Comparison of ENCODE assay signal across 23 cellular contexts in genomic region chr6:34418367-34418766, GRCh38. TPM values are rescaled to one million over a fixed set of nuclear protein-coding genes. Genes with fewer than 3 reads are reported as not detected.
DNase-seq lines count a peak whose midpoint lies in the region; ATAC-seq and TF ChIP-seq lines count a peak whose summit lies in the region.
"Had no signal": no experiment of that assay in that cellular context is flagged by ENCODE, and none has a peak within 500 bp of the region (broad histone marks: within the 10 kb centered on the region; RNA-seq: fewer than 3 reads in every experiment).

No MANE protein-coding gene starts in this region.

- peaks cover 10 to 21% of the 10 kb centered on the region in 2 donors for H3K4me1 Mint-ChIP-seq in natural killer cell
- peaks cover 9 to 12% of the 10 kb centered on the region in 2 donors for H3K4me1 Mint-ChIP-seq in natural killer cell treated with Interleukin-12 subunit alpha and Interleukin-12 subunit beta and Interleukin-15 and Interleukin-18, amount 100 ng/mL, for 72 hours (ENCODE audit: low read depth in 2 of 2)
- H3K4me1 Mint-ChIP-seq in stimulated activated naive B cell treated with anti-CD40 and anti-IgM and Interleukin-4, amounts not matched to agents 10 μg/mL and 1 μg/mL and 100 μg/mL, for 72 hours, result peaks cover 17 to 46% of the 10 kb centered on the region in 2 donors

- no peaks in the 10 kb centered on the region for H3K9me3 Mint-ChIP-seq in natural killer cell
- no peaks in the 10 kb centered on the region for H3K9me3 Mint-ChIP-seq in natural killer cell treated with Interleukin-12 subunit alpha and Interleukin-12 subunit beta and Interleukin-15 and Interleukin-18, amount 100 ng/mL, for 72 hours
- H3K9me3 Mint-ChIP-seq in stimulated activated naive B cell treated with anti-CD40 and anti-IgM and Interleukin-4, amounts not matched to agents 10 μg/mL and 1 μg/mL and 100 μg/mL, for 72 hours, result no peaks in the 10 kb centered on the region
- H3K9me3 Mint-ChIP-seq: nephron had no signal

- ATAC-seq in natural killer cell (no peak), GM21447 (IDR thresholded peaks at IDR 0.05; ENCODE audit: unreplicated experiment) (no peak), GM21825 (IDR thresholded peaks at IDR 0.05; ENCODE audit: unreplicated experiment) (no peak)
- ATAC-seq in natural killer cell treated with Interleukin-12 subunit alpha and Interleukin-12 subunit beta and Interleukin-15 and Interleukin-18, amount 100 ng/mL, for 72 hours, result no peak
- no peak for ATAC-seq in stimulated activated naive B cell treated with anti-CD40 and anti-IgM and Interleukin-4, amounts not matched to agents 10 μg/mL and 1 μg/mL and 100 μg/mL, for 72 hours (replicated peaks)
- ATAC-seq: activated CD4-positive, CD25-positive, alpha-beta regulatory T cell treated with anti-CD3 and anti-CD28 coated beads, Interleukin-2, amount 50 U/mL, for 24 hours had no signal

- intact Hi-C loops in natural killer cell (cut with micrococcal nuclease), result no loop called here

- no peak for TF ChIP-seq CTCF in natural killer cell (IDR thresholded peaks at IDR 0.05)

- H3K27ac Mint-ChIP-seq in natural killer cell, result peak overlapping the region; percentile 7 to 29
- no peak overlapping the region for H3K27ac Mint-ChIP-seq in natural killer cell treated with Interleukin-12 subunit alpha and Interleukin-12 subunit beta and Interleukin-15 and Interleukin-18, amount 100 ng/mL, for 72 hours
- peak overlapping the region; percentile 63 for H3K27ac Mint-ChIP-seq in stimulated activated naive B cell treated with anti-CD40 and anti-IgM and Interleukin-4, amounts not matched to agents 10 μg/mL and 1 μg/mL and 100 μg/mL, for 72 hours
- H3K27ac Mint-ChIP-seq: nephron had no signal

- H3K4me3 Mint-ChIP-seq in natural killer cell, result no peak overlapping the region
- no peak overlapping the region for H3K4me3 Mint-ChIP-seq in natural killer cell treated with Interleukin-12 subunit alpha and Interleukin-12 subunit beta and Interleukin-15 and Interleukin-18, amount 100 ng/mL, for 72 hours
- H3K4me3 Mint-ChIP-seq in stimulated activated naive B cell treated with anti-CD40 and anti-IgM and Interleukin-4, amounts not matched to agents 10 μg/mL and 1 μg/mL and 100 μg/mL, for 72 hours, result no peak overlapping the region
- H3K4me3 Mint-ChIP-seq: nephron had no signal

- no peak for DNase-seq in natural killer cell
- no peak for DNase-seq in natural killer cell treated with Interleukin-12 subunit alpha and Interleukin-12 subunit beta and Interleukin-15 and Interleukin-18, amount 100 ng/mL, for 72 hours (ENCODE audit: low spot score)
- peak; percentile 9 for DNase-seq in cerebellar cortex (ENCODE audit: low spot score)
- no peak for DNase-seq in stimulated activated naive B cell treated with anti-CD40 and anti-IgM and Interleukin-4, amounts not matched to agents 10 μg/mL and 1 μg/mL and 100 μg/mL, for 72 hours
- no peak for DNase-seq in HuH-7.5 (ENCODE audit: low spot score)
- DNase-seq: IMR-90, mesendoderm, MM.1S, NCI-H1436 treated with DMSO at 0.1 percent for 48 hours, NCI-H2171 treated with DMSO at 0.1 percent for 48 hours, NCI-H526, posterior cingulate gyrus, stomach, T-helper 9 cell, trophoblast cell had no signal

- H3K27me3 Mint-ChIP-seq in natural killer cell (ENCODE audit: low read depth in 2 of 2), result no peaks in the 10 kb centered on the region
- no peaks in the 10 kb centered on the region for H3K27me3 Mint-ChIP-seq in natural killer cell treated with Interleukin-12 subunit alpha and Interleukin-12 subunit beta and Interleukin-15 and Interleukin-18, amount 100 ng/mL, for 72 hours
- H3K27me3 Mint-ChIP-seq in stimulated activated naive B cell treated with anti-CD40 and anti-IgM and Interleukin-4, amounts not matched to agents 10 μg/mL and 1 μg/mL and 100 μg/mL, for 72 hours, result no peaks in the 10 kb centered on the region

- H3K36me3 Mint-ChIP-seq in natural killer cell, result peaks cover 10% of the 10 kb centered on the region
- peaks cover 23% of the 10 kb centered on the region for H3K36me3 Mint-ChIP-seq in natural killer cell treated with Interleukin-12 subunit alpha and Interleukin-12 subunit beta and Interleukin-15 and Interleukin-18, amount 100 ng/mL, for 72 hours
- H3K36me3 Mint-ChIP-seq in stimulated activated naive B cell treated with anti-CD40 and anti-IgM and Interleukin-4, amounts not matched to agents 10 μg/mL and 1 μg/mL and 100 μg/mL, for 72 hours, result peaks cover 22 to 56% of the 10 kb centered on the region in 2 donors

TF ChIP-seq in PFSK-1, 5 proteins besides CTCF, POLR2A, EP300 and RAD21:
- peak; percentile 51; the same call in 1 of the 2 replicates for TF ChIP-seq POLR2AphosphoS5 (IDR thresholded peaks at IDR 0.05; ENCODE audit: low read depth, low read length)
- no peak for TF ChIP-seq REST (IDR thresholded peaks at IDR 0.05; ENCODE audit: insufficient read depth in 1 of 2, low read depth in 2 of 2, low read length in 2 of 2)

RNA-seq across cellular contexts. Expression of gene RPS10, which starts 7.5 kb away (rescaled TPM):
- total RNA-seq in natural killer cell, result 1,000 to 10,000 TPM in 2 of 3 donors, 100 to 1,000 TPM in 1; 916 to 1,058 (median 1,045) TPM
- 1,000 to 10,000 TPM in 1 of 2 donors, 100 to 1,000 TPM in 1; 874 to 1,112 TPM for total RNA-seq in natural killer cell treated with Interleukin-12 subunit alpha and Interleukin-12 subunit beta and Interleukin-15 and Interleukin-18, amount 100 ng/mL, for 72 hours
- polyA plus RNA-seq in PFSK-1 (2012; ENCODE audit: insufficient read length, low read depth), result 3,236 TPM

RNA-seq across cellular contexts. Expression of gene NUDT3, which starts 25.9 kb away (rescaled TPM):
- 10 to 100 TPM; 22.0 to 26.3 (median 26.1) TPM for total RNA-seq in natural killer cell
- 10 to 100 TPM in 1 of 2 donors, 1 to 10 TPM in 1; 9.2 to 15.4 TPM for total RNA-seq in natural killer cell treated with Interleukin-12 subunit alpha and Interleukin-12 subunit beta and Interleukin-15 and Interleukin-18, amount 100 ng/mL, for 72 hours
- polyA plus RNA-seq in PFSK-1 (2012; ENCODE audit: insufficient read length, low read depth), result 13.1 TPM

RNA-seq across cellular contexts. Expression of gene PACSIN1, which starts 47.5 kb away (rescaled TPM):
- total RNA-seq in natural killer cell, result 1 to 10 TPM; 2.2 to 6.6 (median 3.9) TPM
- total RNA-seq in natural killer cell treated with Interleukin-12 subunit alpha and Interleukin-12 subunit beta and Interleukin-15 and Interleukin-18, amount 100 ng/mL, for 72 hours, result under 1 TPM in 1 of 2 donors, not detected in 1; 0.19 TPM
- polyA plus RNA-seq in PFSK-1 (2012; ENCODE audit: insufficient read length, low read depth), result 0.14 TPM
- total RNA-seq: glomerular endothelial cell, IMR-90, RPMI7951 had no signal
- polyA plus RNA-seq: fibroblast of lung had no signal

Comparison
In these comparisons a context has a peak if more than half of its experiments do, and no peak if none do; other contexts are left out.
1. H3K27ac Mint-ChIP-seq: peak in natural killer cell (2 of 2) and stimulated activated naive B cell treated with anti-CD40 and anti-IgM and Interleukin-4, amounts not matched to agents 10 μg/mL and 1 μg/mL and 100 μg/mL, for 72 hours (single experiment); none in natural killer cell treated with Interleukin-12 subunit alpha and Interleukin-12 subunit beta and Interleukin-15 and Interleukin-18, amount 100 ng/mL, for 72 hours (0 of 2).